In genomic region chr1:206469933-206470691, GRCh38 we compare ENCODE assay signal across 1 cellular context.
A peak's percentile ranks its signal among the peaks of the same experiment; 100 is the strongest.
TF ChIP-seq lines count a peak whose summit lies in the region.

Gene IKBKE (plus strand): TSS chr1:206470476. CDS start chr1:206473228, 2,752 bp downstream.

TF ChIP-seq in GM12878, 131 proteins besides CTCF, POLR2A, EP300 and RAD21 (continued from another document):
- TF ChIP-seq MYC (IDR thresholded peaks at IDR 0.05; ENCODE audit: insufficient read depth, insufficient read length, insufficient replicate concordance, low read length, severe bottlenecking) (no peak), SMAD5 (IDR thresholded peaks at IDR 0.05; ENCODE audit: low read depth) (peak; percentile 50; the same call in 1 of the 2 replicates), HDAC2 (IDR thresholded peaks at IDR 0.05) (no peak), MLLT1 (IDR thresholded peaks at IDR 0.05) (0 out of 2 replicates have a peak, but pooled peaks have one; percentile 26), IRF3 (IDR thresholded peaks at IDR 0.05) (no peak), ZNF622 (IDR thresholded peaks at IDR 0.05) (no peak), TAF1 (IDR thresholded peaks at IDR 0.05; ENCODE audit: borderline replicate concordance, low read depth, low read length) (0 out of 2 replicates have a peak, but pooled peaks have one; percentile 45), BCL11A (IDR thresholded peaks at IDR 0.05; ENCODE audit: low read depth, low read length) (no peak), IRF4 (IDR thresholded peaks at IDR 0.05; ENCODE audit: low read depth, low read length) (no peak), NKRF (conservative IDR thresholded peaks at IDR 0.05) (peak; percentile 69; the same call in 1 of the 2 replicates)
- TF ChIP-seq, protein P1, sequence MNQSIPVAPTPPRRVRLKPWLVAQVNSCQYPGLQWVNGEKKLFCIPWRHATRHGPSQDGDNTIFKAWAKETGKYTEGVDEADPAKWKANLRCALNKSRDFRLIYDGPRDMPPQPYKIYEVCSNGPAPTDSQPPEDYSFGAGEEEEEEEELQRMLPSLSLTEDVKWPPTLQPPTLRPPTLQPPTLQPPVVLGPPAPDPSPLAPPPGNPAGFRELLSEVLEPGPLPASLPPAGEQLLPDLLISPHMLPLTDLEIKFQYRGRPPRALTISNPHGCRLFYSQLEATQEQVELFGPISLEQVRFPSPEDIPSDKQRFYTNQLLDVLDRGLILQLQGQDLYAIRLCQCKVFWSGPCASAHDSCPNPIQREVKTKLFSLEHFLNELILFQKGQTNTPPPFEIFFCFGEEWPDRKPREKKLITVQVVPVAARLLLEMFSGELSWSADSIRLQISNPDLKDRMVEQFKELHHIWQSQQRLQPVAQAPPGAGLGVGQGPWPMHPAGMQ (IDR thresholded peaks at IDR 0.05; ENCODE audit: borderline replicate concordance): no peak
- TF ChIP-seq, protein P2, sequence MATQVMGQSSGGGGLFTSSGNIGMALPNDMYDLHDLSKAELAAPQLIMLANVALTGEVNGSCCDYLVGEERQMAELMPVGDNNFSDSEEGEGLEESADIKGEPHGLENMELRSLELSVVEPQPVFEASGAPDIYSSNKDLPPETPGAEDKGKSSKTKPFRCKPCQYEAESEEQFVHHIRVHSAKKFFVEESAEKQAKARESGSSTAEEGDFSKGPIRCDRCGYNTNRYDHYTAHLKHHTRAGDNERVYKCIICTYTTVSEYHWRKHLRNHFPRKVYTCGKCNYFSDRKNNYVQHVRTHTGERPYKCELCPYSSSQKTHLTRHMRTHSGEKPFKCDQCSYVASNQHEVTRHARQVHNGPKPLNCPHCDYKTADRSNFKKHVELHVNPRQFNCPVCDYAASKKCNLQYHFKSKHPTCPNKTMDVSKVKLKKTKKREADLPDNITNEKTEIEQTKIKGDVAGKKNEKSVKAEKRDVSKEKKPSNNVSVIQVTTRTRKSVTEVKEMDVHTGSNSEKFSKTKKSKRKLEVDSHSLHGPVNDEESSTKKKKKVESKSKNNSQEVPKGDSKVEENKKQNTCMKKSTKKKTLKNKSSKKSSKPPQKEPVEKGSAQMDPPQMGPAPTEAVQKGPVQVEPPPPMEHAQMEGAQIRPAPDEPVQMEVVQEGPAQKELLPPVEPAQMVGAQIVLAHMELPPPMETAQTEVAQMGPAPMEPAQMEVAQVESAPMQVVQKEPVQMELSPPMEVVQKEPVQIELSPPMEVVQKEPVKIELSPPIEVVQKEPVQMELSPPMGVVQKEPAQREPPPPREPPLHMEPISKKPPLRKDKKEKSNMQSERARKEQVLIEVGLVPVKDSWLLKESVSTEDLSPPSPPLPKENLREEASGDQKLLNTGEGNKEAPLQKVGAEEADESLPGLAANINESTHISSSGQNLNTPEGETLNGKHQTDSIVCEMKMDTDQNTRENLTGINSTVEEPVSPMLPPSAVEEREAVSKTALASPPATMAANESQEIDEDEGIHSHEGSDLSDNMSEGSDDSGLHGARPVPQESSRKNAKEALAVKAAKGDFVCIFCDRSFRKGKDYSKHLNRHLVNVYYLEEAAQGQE (IDR thresholded peaks at IDR 0.05; ENCODE audit: low read depth, low read length): no peak
